In genomic region chr1:57381871-57382270, GRCh38 we compare ENCODE assay signal across 11 cellular contexts. TPM values are rescaled to one million over a fixed set of nuclear protein-coding genes. Genes with fewer than 3 reads are reported as not detected.
"Had no signal": no experiment of that assay in that cellular context is flagged by ENCODE, and none has a peak within 500 bp of the region (broad histone marks: within the 10 kb centered on the region; RNA-seq: fewer than 3 reads in every experiment).

No MANE protein-coding gene starts in this region.

- DNase-seq: GM23248, GOT3, H9, HCEC 1CT, IMR-90, KG1 had no signal

- H3K9me3 Mint-ChIP-seq: H9 had no signal

- ATAC-seq: HepG2, K562 had no signal

- H3K27ac Mint-ChIP-seq: H9 had no signal

- H3K4me3 Mint-ChIP-seq: H9 had no signal

- H3K9ac ChIP-seq: GM23248 had no signal

- H2AFZ ChIP-seq: GM23248 had no signal

- H3K4me3 ChIP-seq: GM23248, K562 had no signal

- FAIRE-seq: H54, HepG2, K562 had no signal

- H3K27ac ChIP-seq: GM23248, HL-60 had no signal

RNA-seq across cellular contexts. Expression of gene DAB1, which starts 42.0 kb away (rescaled TPM):
- total RNA-seq: HT1080, K562 had no signal
- polyA plus RNA-seq: K562 had no signal
